ENCODE assay signal across 2 cellular contexts in genomic region chr20:23765578-23765977, GRCh38.
TF ChIP-seq lines count a peak whose summit lies in the region.

No MANE protein-coding gene starts in this region.

TF ChIP-seq in GM23338, 12 proteins besides CTCF, POLR2A, EP300 and RAD21:
- TF ChIP-seq ZNF114 (CRISPR knock-in tag; IDR thresholded peaks at IDR 0.05) (no peak), ZNF331 (CRISPR knock-in tag; IDR thresholded peaks at IDR 0.05; ENCODE audit: low read depth) (no peak), CREB1 (CRISPR knock-in tag; IDR thresholded peaks at IDR 0.05; ENCODE audit: low read depth) (no peak), POLR2AphosphoS5 (IDR thresholded peaks at IDR 0.05; ENCODE audit: low read depth) (no peak), EZH2 (IDR thresholded peaks at IDR 0.05; ENCODE audit: low read depth, unreplicated experiment) (no peak), STAT1 (IDR thresholded peaks at IDR 0.05; ENCODE audit: unreplicated experiment) (no peak), NANOG (IDR thresholded peaks at IDR 0.05; ENCODE audit: borderline replicate concordance) (no peak), EZH2phosphoT487 (IDR thresholded peaks at IDR 0.05; ENCODE audit: unreplicated experiment) (no peak), JUNB (IDR thresholded peaks at IDR 0.05; ENCODE audit: unreplicated experiment) (no peak), ETS1 (IDR thresholded peaks at IDR 0.05) (no peak)
- TF ChIP-seq, protein P1, sequence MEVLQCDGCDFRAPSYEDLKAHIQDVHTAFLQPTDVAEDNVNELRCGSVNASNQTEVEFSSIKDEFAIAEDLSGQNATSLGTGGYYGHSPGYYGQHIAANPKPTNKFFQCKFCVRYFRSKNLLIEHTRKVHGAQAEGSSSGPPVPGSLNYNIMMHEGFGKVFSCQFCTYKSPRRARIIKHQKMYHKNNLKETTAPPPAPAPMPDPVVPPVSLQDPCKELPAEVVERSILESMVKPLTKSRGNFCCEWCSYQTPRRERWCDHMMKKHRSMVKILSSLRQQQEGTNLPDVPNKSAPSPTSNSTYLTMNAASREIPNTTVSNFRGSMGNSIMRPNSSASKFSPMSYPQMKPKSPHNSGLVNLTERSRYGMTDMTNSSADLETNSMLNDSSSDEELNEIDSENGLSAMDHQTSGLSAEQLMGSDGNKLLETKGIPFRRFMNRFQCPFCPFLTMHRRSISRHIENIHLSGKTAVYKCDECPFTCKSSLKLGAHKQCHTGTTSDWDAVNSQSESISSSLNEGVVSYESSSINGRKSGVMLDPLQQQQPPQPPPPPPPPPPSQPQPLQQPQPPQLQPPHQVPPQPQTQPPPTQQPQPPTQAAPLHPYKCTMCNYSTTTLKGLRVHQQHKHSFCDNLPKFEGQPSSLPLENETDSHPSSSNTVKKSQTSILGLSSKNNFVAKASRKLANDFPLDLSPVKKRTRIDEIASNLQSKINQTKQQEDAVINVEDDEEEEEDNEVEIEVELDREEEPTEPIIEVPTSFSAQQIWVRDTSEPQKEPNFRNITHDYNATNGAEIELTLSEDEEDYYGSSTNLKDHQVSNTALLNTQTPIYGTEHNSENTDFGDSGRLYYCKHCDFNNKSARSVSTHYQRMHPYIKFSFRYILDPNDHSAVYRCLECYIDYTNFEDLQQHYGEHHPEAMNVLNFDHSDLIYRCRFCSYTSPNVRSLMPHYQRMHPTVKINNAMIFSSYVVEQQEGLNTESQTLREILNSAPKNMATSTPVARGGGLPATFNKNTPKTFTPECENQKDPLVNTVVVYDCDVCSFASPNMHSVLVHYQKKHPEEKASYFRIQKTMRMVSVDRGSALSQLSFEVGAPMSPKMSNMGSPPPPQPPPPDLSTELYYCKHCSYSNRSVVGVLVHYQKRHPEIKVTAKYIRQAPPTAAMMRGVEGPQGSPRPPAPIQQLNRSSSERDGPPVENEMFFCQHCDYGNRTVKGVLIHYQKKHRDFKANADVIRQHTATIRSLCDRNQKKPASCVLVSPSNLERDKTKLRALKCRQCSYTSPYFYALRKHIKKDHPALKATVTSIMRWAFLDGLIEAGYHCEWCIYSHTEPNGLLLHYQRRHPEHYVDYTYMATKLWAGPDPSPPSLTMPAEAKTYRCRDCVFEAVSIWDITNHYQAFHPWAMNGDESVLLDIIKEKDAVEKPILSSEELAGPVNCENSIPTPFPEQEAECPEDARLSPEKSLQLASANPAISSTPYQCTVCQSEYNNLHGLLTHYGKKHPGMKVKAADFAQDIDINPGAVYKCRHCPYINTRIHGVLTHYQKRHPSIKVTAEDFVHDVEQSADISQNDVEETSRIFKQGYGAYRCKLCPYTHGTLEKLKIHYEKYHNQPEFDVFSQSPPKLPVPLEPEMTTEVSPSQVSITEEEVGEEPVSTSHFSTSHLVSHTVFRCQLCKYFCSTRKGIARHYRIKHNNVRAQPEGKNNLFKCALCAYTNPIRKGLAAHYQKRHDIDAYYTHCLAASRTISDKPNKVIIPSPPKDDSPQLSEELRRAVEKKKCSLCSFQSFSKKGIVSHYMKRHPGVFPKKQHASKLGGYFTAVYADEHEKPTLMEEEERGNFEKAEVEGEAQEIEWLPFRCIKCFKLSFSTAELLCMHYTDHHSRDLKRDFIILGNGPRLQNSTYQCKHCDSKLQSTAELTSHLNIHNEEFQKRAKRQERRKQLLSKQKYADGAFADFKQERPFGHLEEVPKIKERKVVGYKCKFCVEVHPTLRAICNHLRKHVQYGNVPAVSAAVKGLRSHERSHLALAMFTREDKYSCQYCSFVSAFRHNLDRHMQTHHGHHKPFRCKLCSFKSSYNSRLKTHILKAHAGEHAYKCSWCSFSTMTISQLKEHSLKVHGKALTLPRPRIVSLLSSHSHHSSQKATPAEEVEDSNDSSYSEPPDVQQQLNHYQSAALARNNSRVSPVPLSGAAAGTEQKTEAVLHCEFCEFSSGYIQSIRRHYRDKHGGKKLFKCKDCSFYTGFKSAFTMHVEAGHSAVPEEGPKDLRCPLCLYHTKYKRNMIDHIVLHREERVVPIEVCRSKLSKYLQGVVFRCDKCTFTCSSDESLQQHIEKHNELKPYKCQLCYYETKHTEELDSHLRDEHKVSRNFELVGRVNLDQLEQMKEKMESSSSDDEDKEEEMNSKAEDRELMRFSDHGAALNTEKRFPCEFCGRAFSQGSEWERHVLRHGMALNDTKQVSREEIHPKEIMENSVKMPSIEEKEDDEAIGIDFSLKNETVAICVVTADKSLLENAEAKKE (CRISPR knock-in tag; IDR thresholded peaks at IDR 0.05): no peak
- TF ChIP-seq, protein P2, sequence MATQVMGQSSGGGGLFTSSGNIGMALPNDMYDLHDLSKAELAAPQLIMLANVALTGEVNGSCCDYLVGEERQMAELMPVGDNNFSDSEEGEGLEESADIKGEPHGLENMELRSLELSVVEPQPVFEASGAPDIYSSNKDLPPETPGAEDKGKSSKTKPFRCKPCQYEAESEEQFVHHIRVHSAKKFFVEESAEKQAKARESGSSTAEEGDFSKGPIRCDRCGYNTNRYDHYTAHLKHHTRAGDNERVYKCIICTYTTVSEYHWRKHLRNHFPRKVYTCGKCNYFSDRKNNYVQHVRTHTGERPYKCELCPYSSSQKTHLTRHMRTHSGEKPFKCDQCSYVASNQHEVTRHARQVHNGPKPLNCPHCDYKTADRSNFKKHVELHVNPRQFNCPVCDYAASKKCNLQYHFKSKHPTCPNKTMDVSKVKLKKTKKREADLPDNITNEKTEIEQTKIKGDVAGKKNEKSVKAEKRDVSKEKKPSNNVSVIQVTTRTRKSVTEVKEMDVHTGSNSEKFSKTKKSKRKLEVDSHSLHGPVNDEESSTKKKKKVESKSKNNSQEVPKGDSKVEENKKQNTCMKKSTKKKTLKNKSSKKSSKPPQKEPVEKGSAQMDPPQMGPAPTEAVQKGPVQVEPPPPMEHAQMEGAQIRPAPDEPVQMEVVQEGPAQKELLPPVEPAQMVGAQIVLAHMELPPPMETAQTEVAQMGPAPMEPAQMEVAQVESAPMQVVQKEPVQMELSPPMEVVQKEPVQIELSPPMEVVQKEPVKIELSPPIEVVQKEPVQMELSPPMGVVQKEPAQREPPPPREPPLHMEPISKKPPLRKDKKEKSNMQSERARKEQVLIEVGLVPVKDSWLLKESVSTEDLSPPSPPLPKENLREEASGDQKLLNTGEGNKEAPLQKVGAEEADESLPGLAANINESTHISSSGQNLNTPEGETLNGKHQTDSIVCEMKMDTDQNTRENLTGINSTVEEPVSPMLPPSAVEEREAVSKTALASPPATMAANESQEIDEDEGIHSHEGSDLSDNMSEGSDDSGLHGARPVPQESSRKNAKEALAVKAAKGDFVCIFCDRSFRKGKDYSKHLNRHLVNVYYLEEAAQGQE (IDR thresholded peaks at IDR 0.05; ENCODE audit: unreplicated experiment): no peak

TF ChIP-seq in H1, 55 proteins besides CTCF, POLR2A, EP300 and RAD21:
- no peak for TF ChIP-seq SAP30 (IDR thresholded peaks at IDR 0.05; ENCODE audit: insufficient read depth, insufficient replicate concordance, low read length)
- TF ChIP-seq CEBPB (IDR thresholded peaks at IDR 0.05; ENCODE audit: low read depth, low read length): no peak
- TF ChIP-seq POU5F1 (IDR thresholded peaks at IDR 0.05; ENCODE audit: low read depth, low read length): no peak
- TF ChIP-seq RBBP5 (IDR thresholded peaks at IDR 0.05; ENCODE audit: borderline replicate concordance, low read depth, low read length): no peak
- no peak for TF ChIP-seq ZNF274 (IDR thresholded peaks at IDR 0.05; ENCODE audit: borderline replicate concordance, extremely low read depth, low read length)
- TF ChIP-seq EZH2 (IDR thresholded peaks at IDR 0.05; ENCODE audit: low read depth, low read length, severe bottlenecking): no peak
- TF ChIP-seq CTBP2 (IDR thresholded peaks at IDR 0.05; ENCODE audit: borderline replicate concordance, insufficient read depth, insufficient read length, low read length): no peak
- TF ChIP-seq, protein P3, sequence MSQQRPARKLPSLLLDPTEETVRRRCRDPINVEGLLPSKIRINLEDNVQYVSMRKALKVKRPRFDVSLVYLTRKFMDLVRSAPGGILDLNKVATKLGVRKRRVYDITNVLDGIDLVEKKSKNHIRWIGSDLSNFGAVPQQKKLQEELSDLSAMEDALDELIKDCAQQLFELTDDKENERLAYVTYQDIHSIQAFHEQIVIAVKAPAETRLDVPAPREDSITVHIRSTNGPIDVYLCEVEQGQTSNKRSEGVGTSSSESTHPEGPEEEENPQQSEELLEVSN (IDR thresholded peaks at IDR 0.05): no peak
- no peak for TF ChIP-seq SRF (IDR thresholded peaks at IDR 0.05; ENCODE audit: low read depth, low read length)
- no peak for TF ChIP-seq TEAD4 (IDR thresholded peaks at IDR 0.05; ENCODE audit: low read depth, low read length)
- TF ChIP-seq TBP (IDR thresholded peaks at IDR 0.05; ENCODE audit: low read depth, low read length): no peak
- TF ChIP-seq KDM4A (IDR thresholded peaks at IDR 0.05; ENCODE audit: low read depth, low read length, severe bottlenecking): no peak
- TF ChIP-seq KDM5A (IDR thresholded peaks at IDR 0.05; ENCODE audit: low read length): no peak
- TF ChIP-seq TAF1 (IDR thresholded peaks at IDR 0.05; ENCODE audit: low read depth, low read length): no peak
- no peak for TF ChIP-seq JUN (IDR thresholded peaks at IDR 0.05; ENCODE audit: low read depth, low read length)
- TF ChIP-seq ATF2 (IDR thresholded peaks at IDR 0.05; ENCODE audit: low read length): no peak
